In genomic region chr1:66925558-66925910, GRCh38 we compare ENCODE assay signal across 1 cellular context.
TF ChIP-seq lines count a peak whose summit lies in the region.

No MANE protein-coding gene starts in this region.

TF ChIP-seq in K562, 482 proteins besides CTCF, POLR2A, EP300 and RAD21 (continued from another document and continues in another):
- TF ChIP-seq, protein P1, sequence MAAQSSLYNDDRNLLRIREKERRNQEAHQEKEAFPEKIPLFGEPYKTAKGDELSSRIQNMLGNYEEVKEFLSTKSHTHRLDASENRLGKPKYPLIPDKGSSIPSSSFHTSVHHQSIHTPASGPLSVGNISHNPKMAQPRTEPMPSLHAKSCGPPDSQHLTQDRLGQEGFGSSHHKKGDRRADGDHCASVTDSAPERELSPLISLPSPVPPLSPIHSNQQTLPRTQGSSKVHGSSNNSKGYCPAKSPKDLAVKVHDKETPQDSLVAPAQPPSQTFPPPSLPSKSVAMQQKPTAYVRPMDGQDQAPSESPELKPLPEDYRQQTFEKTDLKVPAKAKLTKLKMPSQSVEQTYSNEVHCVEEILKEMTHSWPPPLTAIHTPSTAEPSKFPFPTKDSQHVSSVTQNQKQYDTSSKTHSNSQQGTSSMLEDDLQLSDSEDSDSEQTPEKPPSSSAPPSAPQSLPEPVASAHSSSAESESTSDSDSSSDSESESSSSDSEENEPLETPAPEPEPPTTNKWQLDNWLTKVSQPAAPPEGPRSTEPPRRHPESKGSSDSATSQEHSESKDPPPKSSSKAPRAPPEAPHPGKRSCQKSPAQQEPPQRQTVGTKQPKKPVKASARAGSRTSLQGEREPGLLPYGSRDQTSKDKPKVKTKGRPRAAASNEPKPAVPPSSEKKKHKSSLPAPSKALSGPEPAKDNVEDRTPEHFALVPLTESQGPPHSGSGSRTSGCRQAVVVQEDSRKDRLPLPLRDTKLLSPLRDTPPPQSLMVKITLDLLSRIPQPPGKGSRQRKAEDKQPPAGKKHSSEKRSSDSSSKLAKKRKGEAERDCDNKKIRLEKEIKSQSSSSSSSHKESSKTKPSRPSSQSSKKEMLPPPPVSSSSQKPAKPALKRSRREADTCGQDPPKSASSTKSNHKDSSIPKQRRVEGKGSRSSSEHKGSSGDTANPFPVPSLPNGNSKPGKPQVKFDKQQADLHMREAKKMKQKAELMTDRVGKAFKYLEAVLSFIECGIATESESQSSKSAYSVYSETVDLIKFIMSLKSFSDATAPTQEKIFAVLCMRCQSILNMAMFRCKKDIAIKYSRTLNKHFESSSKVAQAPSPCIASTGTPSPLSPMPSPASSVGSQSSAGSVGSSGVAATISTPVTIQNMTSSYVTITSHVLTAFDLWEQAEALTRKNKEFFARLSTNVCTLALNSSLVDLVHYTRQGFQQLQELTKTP (IDR thresholded peaks at IDR 0.05; ENCODE audit: low read depth in 1 of 2, partially characterized antibody in 2 of 2), result peak in 1 of 2 experiments; percentile 27
- TF ChIP-seq BHLHE40 (IDR thresholded peaks at IDR 0.05; ENCODE audit: low read length) (no peak), SRSF1 (IDR thresholded peaks at IDR 0.05; ENCODE audit: low read depth, low read length) (no peak), KAT8 (IDR thresholded peaks at IDR 0.05; ENCODE audit: low read depth) (no peak), GATAD2A (IDR thresholded peaks at IDR 0.05) (0 out of 2 replicates have a peak, but pooled peaks have one; percentile 30), ZNF143 (CRISPR knock-in tag; IDR thresholded peaks at IDR 0.05) (0 out of 2 replicates have a peak, but pooled peaks have one; percentile 34), DMBX1 (CRISPR knock-in tag; IDR thresholded peaks at IDR 0.05; ENCODE audit: borderline replicate concordance) (no peak), ZNF311 (CRISPR knock-in tag; IDR thresholded peaks at IDR 0.05) (no peak), TAF15 (IDR thresholded peaks at IDR 0.05; ENCODE audit: low read depth, low read length) (no peak), HNRNPL (IDR thresholded peaks at IDR 0.05; ENCODE audit: low read depth, low read length) (no peak), CHD1 (IDR thresholded peaks at IDR 0.05; ENCODE audit: low read length) (no peak), MTA3 (IDR thresholded peaks at IDR 0.05; ENCODE audit: borderline replicate concordance) (peak; percentile 13; the same call in 1 of the 2 replicates), RBM25 (IDR thresholded peaks at IDR 0.05; ENCODE audit: low read depth, low read length, severe bottlenecking) (peak; percentile 97), MTA1 (IDR thresholded peaks at IDR 0.05; ENCODE audit: borderline replicate concordance) (0 out of 2 replicates have a peak, but pooled peaks have one; percentile 8), GTF2A2 (tag; IDR thresholded peaks at IDR 0.05) (no peak), LCOR (CRISPR knock-in tag; IDR thresholded peaks at IDR 0.05) (0 out of 2 replicates have a peak, but pooled peaks have one; percentile 41), KLF1 (tag; IDR thresholded peaks at IDR 0.05) (no peak), PML (IDR thresholded peaks at IDR 0.05; ENCODE audit: low read length) (0 out of 2 replicates have a peak, but pooled peaks have one; percentile 6), SMC3 (conservative IDR thresholded peaks at IDR 0.05; ENCODE audit: insufficient read depth, low read depth, low read length) (no peak), ASH1L (IDR thresholded peaks at IDR 0.05; ENCODE audit: borderline replicate concordance, low read depth, partially characterized antibody) (peak; percentile 4), ZNF668 (CRISPR knock-in tag; IDR thresholded peaks at IDR 0.05) (no peak), SMAD3 (CRISPR knock-in tag; conservative IDR thresholded peaks at IDR 0.05) (no peak), TCF7 (IDR thresholded peaks at IDR 0.05; ENCODE audit: borderline replicate concordance) (no peak), SAP30 (IDR thresholded peaks at IDR 0.05; ENCODE audit: borderline replicate concordance, insufficient read depth, low read depth, low read length, poor library complexity, severe bottlenecking) (no peak), MXI1 (IDR thresholded peaks at IDR 0.05; ENCODE audit: low read depth, low read length) (no peak), MBD2 (IDR thresholded peaks at IDR 0.05; ENCODE audit: borderline replicate concordance, low read depth) (no peak), ARNT (IDR thresholded peaks at IDR 0.05) (no peak), FOSL1 (tag; conservative IDR thresholded peaks at IDR 0.05) (no peak), NCOA4 (IDR thresholded peaks at IDR 0.05; ENCODE audit: partially characterized antibody) (no peak), ZFP91 (CRISPR knock-in tag; IDR thresholded peaks at IDR 0.05) (no peak), ATF6 (CRISPR knock-in tag; IDR thresholded peaks at IDR 0.05) (0 out of 2 replicates have a peak, but pooled peaks have one; percentile 16), KAT7 (CRISPR knock-in tag; IDR thresholded peaks at IDR 0.05; ENCODE audit: borderline replicate concordance) (peak; percentile 72; the same call in 1 of the 2 replicates), SMARCA5 (IDR thresholded peaks at IDR 0.05) (peak; percentile 93), ATF1 (CRISPR knock-in tag; IDR thresholded peaks at IDR 0.05) (no peak), ATF1 (tag; IDR thresholded peaks at IDR 0.05) (no peak), CHD2 (IDR thresholded peaks at IDR 0.05; ENCODE audit: low read depth, low read length) (no peak), ZNF76 (CRISPR knock-in tag; IDR thresholded peaks at IDR 0.05; ENCODE audit: borderline replicate concordance) (no peak), SAFB (IDR thresholded peaks at IDR 0.05; ENCODE audit: borderline replicate concordance, low read depth, low read length) (no peak), HNRNPLL (IDR thresholded peaks at IDR 0.05; ENCODE audit: low read depth, low read length, poor library complexity, severe bottlenecking) (no peak), POLR2G (IDR thresholded peaks at IDR 0.05; ENCODE audit: low read depth, low read length) (no peak), ZC3H8 (IDR thresholded peaks at IDR 0.05) (no peak), GATA2 (CRISPR knock-in tag; IDR thresholded peaks at IDR 0.05) (no peak), SPI1 (IDR thresholded peaks at IDR 0.05; ENCODE audit: borderline replicate concordance, low read depth, low read length) (no peak), ZNF695 (CRISPR knock-in tag; IDR thresholded peaks at IDR 0.05) (no peak), ZNF586 (CRISPR knock-in tag; conservative IDR thresholded peaks at IDR 0.05) (no peak), ARHGAP35 (IDR thresholded peaks at IDR 0.05; ENCODE audit: partially characterized antibody) (no peak), STAT5A (IDR thresholded peaks at IDR 0.05; ENCODE audit: borderline replicate concordance, low read length) (no peak), ZNF444 (CRISPR knock-in tag; IDR thresholded peaks at IDR 0.05) (no peak), CREB1 (IDR thresholded peaks at IDR 0.05) (no peak), CREB1 (CRISPR knock-in tag; IDR thresholded peaks at IDR 0.05) (0 out of 2 replicates have a peak, but pooled peaks have one; percentile 0), KDM1A (IDR thresholded peaks at IDR 0.05) (peak; percentile 71 to 90; a peak in 3 of 4 replicates), TEAD2 (tag; IDR thresholded peaks at IDR 0.05) (no peak)
- TF ChIP-seq, protein P2, sequence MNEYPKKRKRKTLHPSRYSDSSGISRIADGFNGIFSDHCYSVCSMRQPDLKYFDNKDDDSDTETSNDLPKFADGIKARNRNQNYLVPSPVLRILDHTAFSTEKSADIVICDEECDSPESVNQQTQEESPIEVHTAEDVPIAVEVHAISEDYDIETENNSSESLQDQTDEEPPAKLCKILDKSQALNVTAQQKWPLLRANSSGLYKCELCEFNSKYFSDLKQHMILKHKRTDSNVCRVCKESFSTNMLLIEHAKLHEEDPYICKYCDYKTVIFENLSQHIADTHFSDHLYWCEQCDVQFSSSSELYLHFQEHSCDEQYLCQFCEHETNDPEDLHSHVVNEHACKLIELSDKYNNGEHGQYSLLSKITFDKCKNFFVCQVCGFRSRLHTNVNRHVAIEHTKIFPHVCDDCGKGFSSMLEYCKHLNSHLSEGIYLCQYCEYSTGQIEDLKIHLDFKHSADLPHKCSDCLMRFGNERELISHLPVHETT (CRISPR knock-in tag; conservative IDR thresholded peaks at IDR 0.05 in 1 of 2, IDR thresholded peaks at IDR 0.05 in 1 of 2), result no peak
- TF ChIP-seq, protein P3, sequence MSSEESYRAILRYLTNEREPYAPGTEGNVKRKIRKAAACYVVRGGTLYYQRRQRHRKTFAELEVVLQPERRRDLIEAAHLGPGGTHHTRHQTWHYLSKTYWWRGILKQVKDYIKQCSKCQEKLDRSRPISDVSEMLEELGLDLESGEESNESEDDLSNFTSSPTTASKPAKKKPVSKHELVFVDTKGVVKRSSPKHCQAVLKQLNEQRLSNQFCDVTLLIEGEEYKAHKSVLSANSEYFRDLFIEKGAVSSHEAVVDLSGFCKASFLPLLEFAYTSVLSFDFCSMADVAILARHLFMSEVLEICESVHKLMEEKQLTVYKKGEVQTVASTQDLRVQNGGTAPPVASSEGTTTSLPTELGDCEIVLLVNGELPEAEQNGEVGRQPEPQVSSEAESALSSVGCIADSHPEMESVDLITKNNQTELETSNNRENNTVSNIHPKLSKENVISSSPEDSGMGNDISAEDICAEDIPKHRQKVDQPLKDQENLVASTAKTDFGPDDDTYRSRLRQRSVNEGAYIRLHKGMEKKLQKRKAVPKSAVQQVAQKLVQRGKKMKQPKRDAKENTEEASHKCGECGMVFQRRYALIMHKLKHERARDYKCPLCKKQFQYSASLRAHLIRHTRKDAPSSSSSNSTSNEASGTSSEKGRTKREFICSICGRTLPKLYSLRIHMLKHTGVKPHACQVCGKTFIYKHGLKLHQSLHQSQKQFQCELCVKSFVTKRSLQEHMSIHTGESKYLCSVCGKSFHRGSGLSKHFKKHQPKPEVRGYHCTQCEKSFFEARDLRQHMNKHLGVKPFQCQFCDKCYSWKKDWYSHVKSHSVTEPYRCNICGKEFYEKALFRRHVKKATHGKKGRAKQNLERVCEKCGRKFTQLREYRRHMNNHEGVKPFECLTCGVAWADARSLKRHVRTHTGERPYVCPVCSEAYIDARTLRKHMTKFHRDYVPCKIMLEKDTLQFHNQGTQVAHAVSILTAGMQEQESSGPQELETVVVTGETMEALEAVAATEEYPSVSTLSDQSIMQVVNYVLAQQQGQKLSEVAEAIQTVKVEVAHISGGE (CRISPR knock-in tag; IDR thresholded peaks at IDR 0.05), result no peak
- TF ChIP-seq, protein P4, sequence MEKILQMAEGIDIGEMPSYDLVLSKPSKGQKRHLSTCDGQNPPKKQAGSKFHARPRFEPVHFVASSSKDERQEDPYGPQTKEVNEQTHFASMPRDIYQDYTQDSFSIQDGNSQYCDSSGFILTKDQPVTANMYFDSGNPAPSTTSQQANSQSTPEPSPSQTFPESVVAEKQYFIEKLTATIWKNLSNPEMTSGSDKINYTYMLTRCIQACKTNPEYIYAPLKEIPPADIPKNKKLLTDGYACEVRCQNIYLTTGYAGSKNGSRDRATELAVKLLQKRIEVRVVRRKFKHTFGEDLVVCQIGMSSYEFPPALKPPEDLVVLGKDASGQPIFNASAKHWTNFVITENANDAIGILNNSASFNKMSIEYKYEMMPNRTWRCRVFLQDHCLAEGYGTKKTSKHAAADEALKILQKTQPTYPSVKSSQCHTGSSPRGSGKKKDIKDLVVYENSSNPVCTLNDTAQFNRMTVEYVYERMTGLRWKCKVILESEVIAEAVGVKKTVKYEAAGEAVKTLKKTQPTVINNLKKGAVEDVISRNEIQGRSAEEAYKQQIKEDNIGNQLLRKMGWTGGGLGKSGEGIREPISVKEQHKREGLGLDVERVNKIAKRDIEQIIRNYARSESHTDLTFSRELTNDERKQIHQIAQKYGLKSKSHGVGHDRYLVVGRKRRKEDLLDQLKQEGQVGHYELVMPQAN (IDR thresholded peaks at IDR 0.05; ENCODE audit: borderline replicate concordance), result no peak
- TF ChIP-seq, protein P5, sequence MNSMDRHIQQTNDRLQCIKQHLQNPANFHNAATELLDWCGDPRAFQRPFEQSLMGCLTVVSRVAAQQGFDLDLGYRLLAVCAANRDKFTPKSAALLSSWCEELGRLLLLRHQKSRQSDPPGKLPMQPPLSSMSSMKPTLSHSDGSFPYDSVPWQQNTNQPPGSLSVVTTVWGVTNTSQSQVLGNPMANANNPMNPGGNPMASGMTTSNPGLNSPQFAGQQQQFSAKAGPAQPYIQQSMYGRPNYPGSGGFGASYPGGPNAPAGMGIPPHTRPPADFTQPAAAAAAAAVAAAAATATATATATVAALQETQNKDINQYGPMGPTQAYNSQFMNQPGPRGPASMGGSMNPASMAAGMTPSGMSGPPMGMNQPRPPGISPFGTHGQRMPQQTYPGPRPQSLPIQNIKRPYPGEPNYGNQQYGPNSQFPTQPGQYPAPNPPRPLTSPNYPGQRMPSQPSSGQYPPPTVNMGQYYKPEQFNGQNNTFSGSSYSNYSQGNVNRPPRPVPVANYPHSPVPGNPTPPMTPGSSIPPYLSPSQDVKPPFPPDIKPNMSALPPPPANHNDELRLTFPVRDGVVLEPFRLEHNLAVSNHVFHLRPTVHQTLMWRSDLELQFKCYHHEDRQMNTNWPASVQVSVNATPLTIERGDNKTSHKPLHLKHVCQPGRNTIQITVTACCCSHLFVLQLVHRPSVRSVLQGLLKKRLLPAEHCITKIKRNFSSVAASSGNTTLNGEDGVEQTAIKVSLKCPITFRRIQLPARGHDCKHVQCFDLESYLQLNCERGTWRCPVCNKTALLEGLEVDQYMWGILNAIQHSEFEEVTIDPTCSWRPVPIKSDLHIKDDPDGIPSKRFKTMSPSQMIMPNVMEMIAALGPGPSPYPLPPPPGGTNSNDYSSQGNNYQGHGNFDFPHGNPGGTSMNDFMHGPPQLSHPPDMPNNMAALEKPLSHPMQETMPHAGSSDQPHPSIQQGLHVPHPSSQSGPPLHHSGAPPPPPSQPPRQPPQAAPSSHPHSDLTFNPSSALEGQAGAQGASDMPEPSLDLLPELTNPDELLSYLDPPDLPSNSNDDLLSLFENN (IDR thresholded peaks at IDR 0.05; ENCODE audit: low read depth in 2 of 2, low read length in 2 of 2), result no peak
